ENCODE assay signal across 1 cellular context in genomic region chr17:78528541-78528940, GRCh38.
TF ChIP-seq lines count a peak whose summit lies in the region.

No MANE protein-coding gene starts in this region.

TF ChIP-seq in GM23338, 12 proteins besides CTCF, POLR2A, EP300 and RAD21 (continued from another document):
- TF ChIP-seq, protein P1, sequence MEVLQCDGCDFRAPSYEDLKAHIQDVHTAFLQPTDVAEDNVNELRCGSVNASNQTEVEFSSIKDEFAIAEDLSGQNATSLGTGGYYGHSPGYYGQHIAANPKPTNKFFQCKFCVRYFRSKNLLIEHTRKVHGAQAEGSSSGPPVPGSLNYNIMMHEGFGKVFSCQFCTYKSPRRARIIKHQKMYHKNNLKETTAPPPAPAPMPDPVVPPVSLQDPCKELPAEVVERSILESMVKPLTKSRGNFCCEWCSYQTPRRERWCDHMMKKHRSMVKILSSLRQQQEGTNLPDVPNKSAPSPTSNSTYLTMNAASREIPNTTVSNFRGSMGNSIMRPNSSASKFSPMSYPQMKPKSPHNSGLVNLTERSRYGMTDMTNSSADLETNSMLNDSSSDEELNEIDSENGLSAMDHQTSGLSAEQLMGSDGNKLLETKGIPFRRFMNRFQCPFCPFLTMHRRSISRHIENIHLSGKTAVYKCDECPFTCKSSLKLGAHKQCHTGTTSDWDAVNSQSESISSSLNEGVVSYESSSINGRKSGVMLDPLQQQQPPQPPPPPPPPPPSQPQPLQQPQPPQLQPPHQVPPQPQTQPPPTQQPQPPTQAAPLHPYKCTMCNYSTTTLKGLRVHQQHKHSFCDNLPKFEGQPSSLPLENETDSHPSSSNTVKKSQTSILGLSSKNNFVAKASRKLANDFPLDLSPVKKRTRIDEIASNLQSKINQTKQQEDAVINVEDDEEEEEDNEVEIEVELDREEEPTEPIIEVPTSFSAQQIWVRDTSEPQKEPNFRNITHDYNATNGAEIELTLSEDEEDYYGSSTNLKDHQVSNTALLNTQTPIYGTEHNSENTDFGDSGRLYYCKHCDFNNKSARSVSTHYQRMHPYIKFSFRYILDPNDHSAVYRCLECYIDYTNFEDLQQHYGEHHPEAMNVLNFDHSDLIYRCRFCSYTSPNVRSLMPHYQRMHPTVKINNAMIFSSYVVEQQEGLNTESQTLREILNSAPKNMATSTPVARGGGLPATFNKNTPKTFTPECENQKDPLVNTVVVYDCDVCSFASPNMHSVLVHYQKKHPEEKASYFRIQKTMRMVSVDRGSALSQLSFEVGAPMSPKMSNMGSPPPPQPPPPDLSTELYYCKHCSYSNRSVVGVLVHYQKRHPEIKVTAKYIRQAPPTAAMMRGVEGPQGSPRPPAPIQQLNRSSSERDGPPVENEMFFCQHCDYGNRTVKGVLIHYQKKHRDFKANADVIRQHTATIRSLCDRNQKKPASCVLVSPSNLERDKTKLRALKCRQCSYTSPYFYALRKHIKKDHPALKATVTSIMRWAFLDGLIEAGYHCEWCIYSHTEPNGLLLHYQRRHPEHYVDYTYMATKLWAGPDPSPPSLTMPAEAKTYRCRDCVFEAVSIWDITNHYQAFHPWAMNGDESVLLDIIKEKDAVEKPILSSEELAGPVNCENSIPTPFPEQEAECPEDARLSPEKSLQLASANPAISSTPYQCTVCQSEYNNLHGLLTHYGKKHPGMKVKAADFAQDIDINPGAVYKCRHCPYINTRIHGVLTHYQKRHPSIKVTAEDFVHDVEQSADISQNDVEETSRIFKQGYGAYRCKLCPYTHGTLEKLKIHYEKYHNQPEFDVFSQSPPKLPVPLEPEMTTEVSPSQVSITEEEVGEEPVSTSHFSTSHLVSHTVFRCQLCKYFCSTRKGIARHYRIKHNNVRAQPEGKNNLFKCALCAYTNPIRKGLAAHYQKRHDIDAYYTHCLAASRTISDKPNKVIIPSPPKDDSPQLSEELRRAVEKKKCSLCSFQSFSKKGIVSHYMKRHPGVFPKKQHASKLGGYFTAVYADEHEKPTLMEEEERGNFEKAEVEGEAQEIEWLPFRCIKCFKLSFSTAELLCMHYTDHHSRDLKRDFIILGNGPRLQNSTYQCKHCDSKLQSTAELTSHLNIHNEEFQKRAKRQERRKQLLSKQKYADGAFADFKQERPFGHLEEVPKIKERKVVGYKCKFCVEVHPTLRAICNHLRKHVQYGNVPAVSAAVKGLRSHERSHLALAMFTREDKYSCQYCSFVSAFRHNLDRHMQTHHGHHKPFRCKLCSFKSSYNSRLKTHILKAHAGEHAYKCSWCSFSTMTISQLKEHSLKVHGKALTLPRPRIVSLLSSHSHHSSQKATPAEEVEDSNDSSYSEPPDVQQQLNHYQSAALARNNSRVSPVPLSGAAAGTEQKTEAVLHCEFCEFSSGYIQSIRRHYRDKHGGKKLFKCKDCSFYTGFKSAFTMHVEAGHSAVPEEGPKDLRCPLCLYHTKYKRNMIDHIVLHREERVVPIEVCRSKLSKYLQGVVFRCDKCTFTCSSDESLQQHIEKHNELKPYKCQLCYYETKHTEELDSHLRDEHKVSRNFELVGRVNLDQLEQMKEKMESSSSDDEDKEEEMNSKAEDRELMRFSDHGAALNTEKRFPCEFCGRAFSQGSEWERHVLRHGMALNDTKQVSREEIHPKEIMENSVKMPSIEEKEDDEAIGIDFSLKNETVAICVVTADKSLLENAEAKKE (CRISPR knock-in tag; IDR thresholded peaks at IDR 0.05): no peak
- TF ChIP-seq EZH2phosphoT487 (IDR thresholded peaks at IDR 0.05; ENCODE audit: unreplicated experiment) (no peak), ZNF331 (CRISPR knock-in tag; IDR thresholded peaks at IDR 0.05; ENCODE audit: low read depth) (no peak)
